ENCODE assay signal across 22 cellular contexts in genomic region chr7:25007668-25008067, GRCh38.
"Had no signal": no experiment of that assay in that cellular context is flagged by ENCODE, and none has a peak within 500 bp of the region (broad histone marks: within the 10 kb centered on the region; RNA-seq: fewer than 3 reads in every experiment).

No MANE protein-coding gene starts in this region.

- H3K4me1 Mint-ChIP-seq: neural progenitor cell had no signal

- H3K36me3 ChIP-seq: left ventricle myocardium inferior, lower lobe of right lung, neural progenitor cell, ovary, right atrium auricular region, sigmoid colon, thoracic aorta had no signal

- H3K4me3 ChIP-seq: hepatocyte, left ventricle myocardium inferior, lower lobe of right lung, neural progenitor cell, ovary, right atrium auricular region, sigmoid colon, skin epidermis, thoracic aorta had no signal

- H3K36me3 Mint-ChIP-seq: natural killer cell treated with Interleukin-12 subunit alpha and Interleukin-12 subunit beta and Interleukin-15 and Interleukin-18, amount 100 ng/mL, for 72 hours; neural progenitor cell had no signal

- H3K4me1 ChIP-seq: foreskin keratinocyte, left ventricle myocardium inferior, lower lobe of right lung, neural progenitor cell, right atrium auricular region, sigmoid colon had no signal

- H3K27me3 Mint-ChIP-seq: dendritic cell treated with granulocyte-macrophage colony-stimulating factor and Interleukin-4, amounts not matched to agents 40 ng/mL and 50 ng/mL, for 4 days; effector memory CD8-positive, alpha-beta T cell had no signal

- H3K27ac Mint-ChIP-seq: dendritic cell treated with granulocyte-macrophage colony-stimulating factor and Interleukin-4, amounts not matched to agents 40 ng/mL and 50 ng/mL, for 4 days; effector memory CD8-positive, alpha-beta T cell; natural killer cell treated with Interleukin-12 subunit alpha and Interleukin-12 subunit beta and Interleukin-15 and Interleukin-18, amount 100 ng/mL, for 72 hours; neural progenitor cell; stimulated activated naive CD8-positive, alpha-beta T cell treated with anti-CD3 and anti-CD28 coated beads, Interleukin-15, Interleukin-2, amounts not matched to agents 100 ng/mL and 50 ng/mL, for 24 hours had no signal

- ATAC-seq: effector memory CD8-positive, alpha-beta T cell; foreskin keratinocyte; left cardiac atrium; lower lobe of right lung; natural killer cell treated with Interleukin-12 subunit alpha and Interleukin-12 subunit beta and Interleukin-15 and Interleukin-18, amount 100 ng/mL, for 72 hours had no signal

- H3K9me3 Mint-ChIP-seq: dendritic cell treated with granulocyte-macrophage colony-stimulating factor and Interleukin-4, amounts not matched to agents 40 ng/mL and 50 ng/mL, for 4 days; effector memory CD8-positive, alpha-beta T cell; natural killer cell treated with Interleukin-12 subunit alpha and Interleukin-12 subunit beta and Interleukin-15 and Interleukin-18, amount 100 ng/mL, for 72 hours had no signal

- H3K9me3 ChIP-seq: lower lobe of right lung, ovary, sigmoid colon, thoracic aorta had no signal

- H3K27me3 ChIP-seq: foreskin keratinocyte, hepatocyte, neural progenitor cell, ovary, right atrium auricular region, sigmoid colon had no signal

- H3K4me3 Mint-ChIP-seq: dendritic cell treated with granulocyte-macrophage colony-stimulating factor and Interleukin-4, amounts not matched to agents 40 ng/mL and 50 ng/mL, for 4 days; effector memory CD8-positive, alpha-beta T cell; natural killer cell treated with Interleukin-12 subunit alpha and Interleukin-12 subunit beta and Interleukin-15 and Interleukin-18, amount 100 ng/mL, for 72 hours; neural progenitor cell; stimulated activated naive CD8-positive, alpha-beta T cell treated with anti-CD3 and anti-CD28 coated beads, Interleukin-15, Interleukin-2, amounts not matched to agents 100 ng/mL and 50 ng/mL, for 24 hours had no signal

- DNase-seq: effector memory CD8-positive, alpha-beta T cell; erythroblast; foreskin keratinocyte; head of caudate nucleus; kidney; left cardiac atrium; left ventricle myocardium inferior; lower lobe of right lung; mesenchymal stem cell; midbrain; nucleus accumbens; ovary; sigmoid colon; trophoblast cell had no signal
